In the genomic region with DNA sequence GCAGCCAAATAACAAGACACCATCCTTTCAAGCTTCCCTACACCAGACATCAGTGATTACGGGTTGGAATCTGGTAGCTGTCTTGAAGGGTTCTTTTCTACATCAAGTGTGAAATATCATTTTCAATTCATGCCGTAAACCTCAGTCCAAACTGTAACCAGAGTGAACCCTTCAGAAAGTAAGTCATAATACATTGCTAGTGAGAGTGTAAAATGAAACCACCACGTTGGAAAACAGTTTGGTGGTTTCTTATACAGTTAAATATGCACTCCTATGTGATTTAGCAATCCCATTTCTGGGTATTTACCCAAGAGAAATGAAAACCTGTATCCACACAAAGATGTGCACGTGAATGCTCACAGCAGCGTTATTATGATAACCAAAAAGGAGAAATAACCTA, we compare ENCODE assay signal across 22 cellular contexts. TPM values are rescaled to one million over a fixed set of nuclear protein-coding genes. Genes with fewer than 3 reads are reported as not detected.
DNase-seq lines count a peak whose midpoint lies in the region; ATAC-seq and TF ChIP-seq lines count a peak whose summit lies in the region.
"Had no signal": no experiment of that assay in that cellular context is flagged by ENCODE, and none has a peak within 500 bp of the region (broad histone marks: within the 10 kb centered on the region; RNA-seq: fewer than 3 reads in every experiment).

No MANE protein-coding gene starts in this region.

- no peaks in the 10 kb centered on the region for H3K9me3 Mint-ChIP-seq in activated CD4-positive, alpha-beta T cell treated with anti-CD3 and anti-CD28 coated beads, Interleukin-2, amount 10 ng/mL, durations not matched to agents 7 days and 5 days
- no peaks in the 10 kb centered on the region for H3K9me3 Mint-ChIP-seq in central memory CD8-positive, alpha-beta T cell
- no peaks in the 10 kb centered on the region for H3K9me3 Mint-ChIP-seq in stimulated activated effector memory CD8-positive, alpha-beta T cell treated with anti-CD3 and anti-CD28 coated beads, Interleukin-12 subunit alpha, Interleukin-12 subunit beta, amount 100 ng/mL, for 72 hours
- H3K9me3 Mint-ChIP-seq in osteocyte (ENCODE audit: unreplicated experiment): no peaks in the 10 kb centered on the region
- H3K9me3 Mint-ChIP-seq: WTC11 had no signal

- DNase-seq in activated CD4-positive, alpha-beta T cell treated with anti-CD3 and anti-CD28 coated beads, Interleukin-2, amount 10 ng/mL, durations not matched to agents 7 days and 5 days: no peak
- DNase-seq in activated CD4-positive, alpha-beta T cell treated with anti-CD3 and anti-CD28 coated beads, Interleukin-2, amount 50 U/mL, for 1 hour: no peak
- DNase-seq in T-helper 17 cell (no peak), hypothalamus (lab: John Stamatoyannopoulos, UW) (no peak), osteocyte (ENCODE audit: extremely low spot score, unreplicated experiment) (no peak)
- DNase-seq in central memory CD8-positive, alpha-beta T cell (ENCODE audit: low spot score in 2 of 2): no peak
- DNase-seq in stimulated activated effector memory CD8-positive, alpha-beta T cell treated with anti-CD3 and anti-CD28 coated beads, Interleukin-12 subunit alpha, Interleukin-12 subunit beta, amount 100 ng/mL, for 72 hours (ENCODE audit: low spot score in 2 of 2): no peak
- DNase-seq: C1 segment of cervical spinal cord; central memory CD4-positive, alpha-beta T cell; DMS153; effector CD4-positive, alpha-beta T cell; GF-D8; mammary epithelial cell; NCI-H1105 treated with DMSO at 0.1 percent for 48 hours; NCI-H2171; NCI-H748 treated with DMSO at 0.1 percent for 48 hours; OCI-M1; spleen; thyroid gland had no signal

- no peak for TF ChIP-seq CTCF in osteocyte (IDR thresholded peaks at IDR 0.05)

- CTCF ChIA-PET in activated CD4-positive, alpha-beta T cell treated with anti-CD3 and anti-CD28 coated beads, Interleukin-2, amount 10 ng/mL, durations not matched to agents 7 days and 5 days (lab: Charles Lee): interaction anchor here (0.9 to 19.6 kb wide), 6 partner anchors 8 to 34 kb away, joined by 3 to 225 read pairs (median 6); no protein-coding TSS in a partner anchor

- no peak for ATAC-seq in T-helper 17 cell
- ATAC-seq in central memory CD8-positive, alpha-beta T cell (replicated peaks; ENCODE audit: extremely low read depth, poor library complexity, severe bottlenecking): no peak
- peak; percentile 69 for ATAC-seq in stimulated activated effector memory CD8-positive, alpha-beta T cell treated with anti-CD3 and anti-CD28 coated beads, Interleukin-12 subunit alpha, Interleukin-12 subunit beta, amount 100 ng/mL, for 72 hours
- ATAC-seq in HG03457 (IDR thresholded peaks at IDR 0.05; ENCODE audit: unreplicated experiment): no peak
- ATAC-seq: WTC11 had no signal

- H3K4me1 Mint-ChIP-seq in activated CD4-positive, alpha-beta T cell treated with anti-CD3 and anti-CD28 coated beads, Interleukin-2, amount 10 ng/mL, durations not matched to agents 7 days and 5 days: peaks cover 69% of the 10 kb centered on the region
- H3K4me1 Mint-ChIP-seq in T-helper 17 cell (peaks cover 43% of the 10 kb centered on the region), osteocyte (ENCODE audit: unreplicated experiment) (no peaks in the 10 kb centered on the region)
- peaks cover 44% of the 10 kb centered on the region for H3K4me1 Mint-ChIP-seq in central memory CD8-positive, alpha-beta T cell
- H3K4me1 Mint-ChIP-seq in stimulated activated effector memory CD8-positive, alpha-beta T cell treated with anti-CD3 and anti-CD28 coated beads, Interleukin-12 subunit alpha, Interleukin-12 subunit beta, amount 100 ng/mL, for 72 hours: peaks cover 51% of the 10 kb centered on the region
- H3K4me1 Mint-ChIP-seq: WTC11 had no signal

- POLR2A ChIA-PET in activated CD4-positive, alpha-beta T cell treated with anti-CD3 and anti-CD28 coated beads, Interleukin-2, amount 10 ng/mL, durations not matched to agents 7 days and 5 days (lab: Charles Lee): no interaction called here

- H3K36me3 Mint-ChIP-seq in activated CD4-positive, alpha-beta T cell treated with anti-CD3 and anti-CD28 coated beads, Interleukin-2, amount 10 ng/mL, durations not matched to agents 7 days and 5 days (ENCODE audit: low read depth): peaks cover 83% of the 10 kb centered on the region
- peaks cover 18% of the 10 kb centered on the region for H3K36me3 Mint-ChIP-seq in T-helper 17 cell (ENCODE audit: low read depth)
- H3K36me3 Mint-ChIP-seq in central memory CD8-positive, alpha-beta T cell (ENCODE audit: insufficient read depth): peaks cover 88% of the 10 kb centered on the region
- H3K36me3 Mint-ChIP-seq in stimulated activated effector memory CD8-positive, alpha-beta T cell treated with anti-CD3 and anti-CD28 coated beads, Interleukin-12 subunit alpha, Interleukin-12 subunit beta, amount 100 ng/mL, for 72 hours: peaks cover 100% of the 10 kb centered on the region
- peaks cover 55% of the 10 kb centered on the region for H3K36me3 Mint-ChIP-seq in osteocyte (ENCODE audit: unreplicated experiment)

- no peaks in the 10 kb centered on the region for H3K27me3 Mint-ChIP-seq in activated CD4-positive, alpha-beta T cell treated with anti-CD3 and anti-CD28 coated beads, Interleukin-2, amount 10 ng/mL, durations not matched to agents 7 days and 5 days
- H3K27me3 Mint-ChIP-seq in T-helper 17 cell: no peaks in the 10 kb centered on the region
- no peaks in the 10 kb centered on the region for H3K27me3 Mint-ChIP-seq in central memory CD8-positive, alpha-beta T cell
- H3K27me3 Mint-ChIP-seq in osteocyte (ENCODE audit: unreplicated experiment): no peaks in the 10 kb centered on the region
- H3K27me3 Mint-ChIP-seq: progenitor cell of endocrine pancreas had no signal

- H3K9me3 ChIP-seq in T-helper 17 cell (ENCODE audit: control insufficient read depth, low read length, poor library complexity, severe bottlenecking): no peaks in the 10 kb centered on the region
- H3K9me3 ChIP-seq: spleen, thyroid gland had no signal

- H3K27ac Mint-ChIP-seq in activated CD4-positive, alpha-beta T cell treated with anti-CD3 and anti-CD28 coated beads, Interleukin-2, amount 10 ng/mL, durations not matched to agents 7 days and 5 days: peak overlapping the region; percentile 42
- peak overlapping the region; percentile 90 for H3K27ac Mint-ChIP-seq in T-helper 17 cell
- peak overlapping the region; percentile 24 for H3K27ac Mint-ChIP-seq in central memory CD8-positive, alpha-beta T cell (ENCODE audit: low read depth)
- H3K27ac Mint-ChIP-seq in stimulated activated effector memory CD8-positive, alpha-beta T cell treated with anti-CD3 and anti-CD28 coated beads, Interleukin-12 subunit alpha, Interleukin-12 subunit beta, amount 100 ng/mL, for 72 hours: peak overlapping the region; percentile 84
- H3K27ac Mint-ChIP-seq in osteocyte (ENCODE audit: unreplicated experiment): no peak overlapping the region
- H3K27ac Mint-ChIP-seq: progenitor cell of endocrine pancreas had no signal

- H3K4me3 Mint-ChIP-seq in activated CD4-positive, alpha-beta T cell treated with anti-CD3 and anti-CD28 coated beads, Interleukin-2, amount 10 ng/mL, durations not matched to agents 7 days and 5 days: no peak overlapping the region
- H3K4me3 Mint-ChIP-seq in T-helper 17 cell: peak overlapping the region; percentile 31
- H3K4me3 Mint-ChIP-seq in central memory CD8-positive, alpha-beta T cell: no peak overlapping the region
- H3K4me3 Mint-ChIP-seq in stimulated activated effector memory CD8-positive, alpha-beta T cell treated with anti-CD3 and anti-CD28 coated beads, Interleukin-12 subunit alpha, Interleukin-12 subunit beta, amount 100 ng/mL, for 72 hours: no peak overlapping the region
- H3K4me3 Mint-ChIP-seq in osteocyte (ENCODE audit: unreplicated experiment): no peak overlapping the region
- H3K4me3 Mint-ChIP-seq: WTC11 had no signal

RNA-seq across cellular contexts. Expression of a gene that starts 25.6 kb away (rescaled TPM):
- 10 to 100 TPM; 14.9 to 16.5 TPM for total RNA-seq in activated CD4-positive, alpha-beta T cell treated with anti-CD3 and anti-CD28 coated beads, Interleukin-2, amount 10 ng/mL, durations not matched to agents 7 days and 5 days
- total RNA-seq in T-helper 17 cell (1 to 10 TPM; 2.2 to 6.9 TPM), osteocyte (not detected in 2 replicates)

RNA-seq across cellular contexts. Expression of a gene that starts 48.1 kb away (rescaled TPM):
- 100 to 1,000 TPM; 124 to 129 TPM for total RNA-seq in activated CD4-positive, alpha-beta T cell treated with anti-CD3 and anti-CD28 coated beads, Interleukin-2, amount 10 ng/mL, durations not matched to agents 7 days and 5 days
- 100 to 1,000 TPM; 154 to 177 TPM for total RNA-seq in T-helper 17 cell
- 42.7 and 43.0 TPM in 2 replicates for total RNA-seq in osteocyte
